Comparison of ENCODE assay signal across 8 cellular contexts in the genomic region with DNA sequence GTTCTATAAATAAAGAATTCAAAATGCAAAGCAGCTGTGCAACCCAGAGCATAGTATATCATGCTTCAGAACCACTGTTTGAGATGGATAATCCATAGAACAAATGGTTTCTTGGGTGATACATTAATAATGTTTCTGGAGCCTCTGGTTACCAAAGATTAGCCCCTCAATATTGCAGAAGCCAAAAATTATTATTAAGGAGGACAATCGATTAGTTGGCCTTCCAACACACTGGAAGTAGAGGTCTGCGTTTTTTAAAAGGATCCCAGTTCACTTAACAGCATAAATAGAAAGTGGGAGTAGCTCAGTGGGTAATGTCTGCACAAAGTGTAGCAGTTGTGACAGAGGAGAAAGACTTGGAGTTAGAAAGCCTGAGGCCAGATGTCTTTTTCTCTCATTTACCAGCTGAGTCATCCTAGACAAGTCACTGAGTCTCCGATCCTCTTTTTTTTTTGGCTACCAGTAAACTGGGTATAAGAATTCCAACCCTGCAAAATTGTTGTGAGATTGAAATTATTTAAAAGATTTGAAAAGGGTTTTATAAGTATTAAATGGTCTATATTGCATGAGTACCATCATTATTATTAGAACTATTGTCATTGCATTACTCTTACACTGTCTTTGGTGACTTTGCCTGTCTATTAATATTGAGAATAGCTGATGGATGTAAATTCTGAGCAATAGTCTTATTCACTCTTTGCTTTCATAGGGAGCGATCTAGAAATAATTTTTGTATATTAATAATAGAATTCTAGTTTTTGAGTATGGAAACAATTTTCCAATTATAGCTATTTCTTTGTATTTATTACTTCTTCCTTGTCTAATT.
DNase-seq lines count a peak whose midpoint lies in the region; FAIRE-seq and TF ChIP-seq lines count a peak whose summit lies in the region.

No MANE protein-coding gene starts in this region.

- no peak overlapping the region for H2AFZ ChIP-seq in smooth muscle cell (ENCODE audit: low read depth)

- H3K36me3 ChIP-seq in smooth muscle cell (ENCODE audit: low read depth), result no peaks in the 10 kb centered on the region

- no peak for TF ChIP-seq CTCF in NB4 (IDR thresholded peaks at IDR 0.05; ENCODE audit: low read depth, low read length)
- no peak for TF ChIP-seq CTCF in smooth muscle cell (IDR thresholded peaks at IDR 0.05; ENCODE audit: borderline replicate concordance, insufficient read depth, poor library complexity, severe bottlenecking)

- FAIRE-seq in GM12892 (lab: Jason Lieb, UNC), result peak; percentile 85

- H3K4me3 ChIP-seq in NB4 (ENCODE audit: low read depth, low read length) (no peak overlapping the region), smooth muscle cell (peak overlapping the region; percentile 11)

- H4K20me1 ChIP-seq in smooth muscle cell (ENCODE audit: low read depth), result peaks cover 36% of the 10 kb centered on the region

- peaks cover 60% of the 10 kb centered on the region for H3K79me2 ChIP-seq in smooth muscle cell (ENCODE audit: low read depth)

- H3K4me1 ChIP-seq in smooth muscle cell (ENCODE audit: low read depth), result peaks cover 28% of the 10 kb centered on the region

- peak overlapping the region; percentile 67 for H3K4me2 ChIP-seq in smooth muscle cell

- no peaks in the 10 kb centered on the region for H3K9me3 ChIP-seq in smooth muscle cell (replicated peaks; ENCODE audit: low read depth)

- no peaks in the 10 kb centered on the region for H3K27me3 ChIP-seq in smooth muscle cell (ENCODE audit: low read depth)

- WGBS in smooth muscle cell (ENCODE audit: low lambda C conversion rate), result 28% methylated on average over 4 of the region's 4 CpGs

- DNase-seq in GM12892 (ENCODE audit: insufficient read length), result no peak
- DNase-seq in HCEC 1CT, result peak; percentile 90
- peak; percentile 13 for DNase-seq in NB4 (ENCODE audit: low read depth)
- DNase-seq in epidermal melanocyte (ENCODE audit: insufficient read length, low spot score), result peak; percentile 60
- no peak for DNase-seq in smooth muscle cell (lab: John Stamatoyannopoulos, UW; ENCODE audit: unreplicated experiment)
- no peak for DNase-seq in GM19238 (ENCODE audit: insufficient read length, low spot score)
- DNase-seq in UCSD-AML1 (lab: John Stamatoyannopoulos, UW; ENCODE audit: unreplicated experiment), result no peak
- no peak for DNase-seq in GDM1 (lab: John Stamatoyannopoulos, UW)

- H3K9ac ChIP-seq in smooth muscle cell (ENCODE audit: low read depth), result peak overlapping the region; percentile 7

- peak overlapping the region; percentile 59 for H3K27ac ChIP-seq in smooth muscle cell (ENCODE audit: low read depth)

- H3F3A ChIP-seq in smooth muscle cell (ENCODE audit: low read depth), result peaks cover 22% of the 10 kb centered on the region

- TF ChIP-seq POLR2A in GM12892 (IDR thresholded peaks at IDR 0.05; ENCODE audit: low read depth, low read length), result no peak
- no peak for TF ChIP-seq POLR2A in NB4 (IDR thresholded peaks at IDR 0.05; ENCODE audit: extremely low read depth, insufficient read length)

Comparison
In these comparisons a context has a peak if more than half of its experiments do, and no peak if none do; other contexts are left out.
1. DNase-seq: peak in HCEC 1CT (single experiment), NB4 (single experiment) and epidermal melanocyte (single experiment); none in GM12892 (single experiment), smooth muscle cell (single experiment), GM19238 (single experiment), UCSD-AML1 (single experiment) and GDM1 (single experiment).